ENCODE assay signal across 1 cellular context in the genomic region with DNA sequence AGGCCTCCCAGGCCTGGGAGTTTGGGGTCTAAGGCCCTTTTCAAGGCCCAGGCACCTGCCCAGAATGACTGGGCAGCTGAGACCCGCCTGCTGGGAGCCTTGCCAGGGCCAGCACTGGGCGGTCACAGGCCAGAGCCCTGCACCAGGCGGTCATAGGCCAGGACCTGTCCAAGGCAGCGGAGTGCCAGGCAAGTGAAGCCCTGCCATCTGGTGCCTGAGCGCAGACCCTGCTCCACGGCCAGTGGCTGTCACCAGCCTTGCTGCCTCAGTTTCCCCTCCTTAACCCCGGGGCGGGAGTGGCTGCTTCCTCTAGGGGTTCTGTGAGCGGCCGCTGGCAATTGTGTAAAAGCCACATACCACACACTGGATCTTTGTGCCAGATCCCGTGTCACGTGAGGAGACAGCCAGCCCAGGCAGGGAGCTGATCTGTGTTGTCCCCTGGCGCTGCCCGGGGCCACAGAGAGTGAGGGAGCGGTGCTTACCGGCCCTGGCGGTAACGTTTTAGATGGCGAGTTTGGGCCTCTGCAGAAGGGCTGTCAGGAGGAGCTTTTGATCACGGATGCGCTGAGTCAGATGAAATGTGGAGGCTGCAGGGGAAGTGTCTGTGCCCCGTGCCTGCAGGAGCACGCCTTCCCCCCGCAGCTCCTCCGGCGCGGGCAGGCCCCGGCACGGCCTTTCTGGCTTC.
TF ChIP-seq lines count a peak whose summit lies in the region.

No MANE protein-coding gene starts in this region.

TF ChIP-seq in HepG2, 621 proteins besides CTCF, POLR2A, EP300 and RAD21 (continued from another document):
- TF ChIP-seq PAF1 (CRISPR knock-in tag; IDR thresholded peaks at IDR 0.05) (no peak), ZNF619 (CRISPR knock-in tag; IDR thresholded peaks at IDR 0.05) (no peak), ZNF597 (CRISPR knock-in tag; IDR thresholded peaks at IDR 0.05) (no peak), SOX13 (IDR thresholded peaks at IDR 0.05) (peak; percentile 36; the same call in 1 of the 2 replicates), SOX13 (CRISPR knock-in tag; conservative IDR thresholded peaks at IDR 0.05 in 1 of 2, IDR thresholded peaks at IDR 0.05 in 1 of 2) (peak in 1 of 2 experiments; percentile 44; a peak in 2 of 4 replicates), ATF7-NPFF (CRISPR knock-in tag; IDR thresholded peaks at IDR 0.05; ENCODE audit: low read depth) (no peak), SALL1 (CRISPR knock-in tag; IDR thresholded peaks at IDR 0.05) (no peak), ZNF607 (CRISPR knock-in tag; IDR thresholded peaks at IDR 0.05; ENCODE audit: borderline replicate concordance) (no peak; the same call in 1 of the 2 replicates), PRDM4 (CRISPR knock-in tag; IDR thresholded peaks at IDR 0.05; ENCODE audit: borderline replicate concordance) (no peak), CC2D1A (CRISPR knock-in tag; IDR thresholded peaks at IDR 0.05) (no peak), HDAC1 (CRISPR knock-in tag; IDR thresholded peaks at IDR 0.05) (no peak), ZNF614 (CRISPR knock-in tag; IDR thresholded peaks at IDR 0.05; ENCODE audit: borderline replicate concordance) (no peak), ZKSCAN5 (CRISPR knock-in tag; IDR thresholded peaks at IDR 0.05) (no peak), BRD4 (CRISPR knock-in tag; IDR thresholded peaks at IDR 0.05) (no peak; the same call in 1 of the 2 replicates), ZSCAN5A (CRISPR knock-in tag; IDR thresholded peaks at IDR 0.05; ENCODE audit: borderline replicate concordance) (no peak), RARG (CRISPR knock-in tag; IDR thresholded peaks at IDR 0.05; ENCODE audit: low read depth) (no peak), ZNF34 (CRISPR knock-in tag; IDR thresholded peaks at IDR 0.05; ENCODE audit: borderline replicate concordance) (no peak), ZBTB10 (CRISPR knock-in tag; IDR thresholded peaks at IDR 0.05; ENCODE audit: borderline replicate concordance) (0 out of 2 replicates have a peak, but pooled peaks have one; percentile 2), ZNF780A (CRISPR knock-in tag; IDR thresholded peaks at IDR 0.05) (no peak), ZNF766 (CRISPR knock-in tag; IDR thresholded peaks at IDR 0.05; ENCODE audit: borderline replicate concordance) (no peak), ZNF574 (CRISPR knock-in tag; IDR thresholded peaks at IDR 0.05) (no peak), ZNF33B (CRISPR knock-in tag; IDR thresholded peaks at IDR 0.05) (no peak), HNF4G (IDR thresholded peaks at IDR 0.05; ENCODE audit: borderline replicate concordance, low read depth, low read length) (no peak), HNF4G (CRISPR knock-in tag; IDR thresholded peaks at IDR 0.05; ENCODE audit: borderline replicate concordance, low read depth) (no peak), ZFP41 (CRISPR knock-in tag; IDR thresholded peaks at IDR 0.05; ENCODE audit: borderline replicate concordance) (no peak), ZNF33A (CRISPR knock-in tag; IDR thresholded peaks at IDR 0.05; ENCODE audit: borderline replicate concordance) (no peak), SMYD3 (CRISPR knock-in tag; IDR thresholded peaks at IDR 0.05) (no peak), ZNF678 (CRISPR knock-in tag; IDR thresholded peaks at IDR 0.05) (no peak), ZNF124 (CRISPR knock-in tag; IDR thresholded peaks at IDR 0.05) (no peak), MATR3 (CRISPR knock-in tag; IDR thresholded peaks at IDR 0.05) (no peak), ETV5 (CRISPR knock-in tag; IDR thresholded peaks at IDR 0.05; ENCODE audit: borderline replicate concordance) (no peak), NRL (CRISPR knock-in tag; IDR thresholded peaks at IDR 0.05; ENCODE audit: borderline replicate concordance) (no peak; the same call in 1 of the 2 replicates), ZNF781 (CRISPR knock-in tag; IDR thresholded peaks at IDR 0.05; ENCODE audit: borderline replicate concordance, not compliant biosample characterization) (peak; percentile 51), SIN3B (IDR thresholded peaks at IDR 0.05; ENCODE audit: low read length) (no peak), ZSCAN12 (CRISPR knock-in tag; IDR thresholded peaks at IDR 0.05) (no peak), NCOA2 (CRISPR knock-in tag; IDR thresholded peaks at IDR 0.05) (no peak)
- TF ChIP-seq, protein P1, sequence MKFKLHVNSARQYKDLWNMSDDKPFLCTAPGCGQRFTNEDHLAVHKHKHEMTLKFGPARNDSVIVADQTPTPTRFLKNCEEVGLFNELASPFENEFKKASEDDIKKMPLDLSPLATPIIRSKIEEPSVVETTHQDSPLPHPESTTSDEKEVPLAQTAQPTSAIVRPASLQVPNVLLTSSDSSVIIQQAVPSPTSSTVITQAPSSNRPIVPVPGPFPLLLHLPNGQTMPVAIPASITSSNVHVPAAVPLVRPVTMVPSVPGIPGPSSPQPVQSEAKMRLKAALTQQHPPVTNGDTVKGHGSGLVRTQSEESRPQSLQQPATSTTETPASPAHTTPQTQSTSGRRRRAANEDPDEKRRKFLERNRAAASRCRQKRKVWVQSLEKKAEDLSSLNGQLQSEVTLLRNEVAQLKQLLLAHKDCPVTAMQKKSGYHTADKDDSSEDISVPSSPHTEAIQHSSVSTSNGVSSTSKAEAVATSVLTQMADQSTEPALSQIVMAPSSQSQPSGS (CRISPR knock-in tag; IDR thresholded peaks at IDR 0.05): no peak
- TF ChIP-seq, protein P2, sequence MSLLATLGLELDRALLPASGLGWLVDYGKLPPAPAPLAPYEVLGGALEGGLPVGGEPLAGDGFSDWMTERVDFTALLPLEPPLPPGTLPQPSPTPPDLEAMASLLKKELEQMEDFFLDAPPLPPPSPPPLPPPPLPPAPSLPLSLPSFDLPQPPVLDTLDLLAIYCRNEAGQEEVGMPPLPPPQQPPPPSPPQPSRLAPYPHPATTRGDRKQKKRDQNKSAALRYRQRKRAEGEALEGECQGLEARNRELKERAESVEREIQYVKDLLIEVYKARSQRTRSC (CRISPR knock-in tag; IDR thresholded peaks at IDR 0.05; ENCODE audit: low read depth): no peak; the same call in 1 of the 2 replicates
- TF ChIP-seq, protein P3, sequence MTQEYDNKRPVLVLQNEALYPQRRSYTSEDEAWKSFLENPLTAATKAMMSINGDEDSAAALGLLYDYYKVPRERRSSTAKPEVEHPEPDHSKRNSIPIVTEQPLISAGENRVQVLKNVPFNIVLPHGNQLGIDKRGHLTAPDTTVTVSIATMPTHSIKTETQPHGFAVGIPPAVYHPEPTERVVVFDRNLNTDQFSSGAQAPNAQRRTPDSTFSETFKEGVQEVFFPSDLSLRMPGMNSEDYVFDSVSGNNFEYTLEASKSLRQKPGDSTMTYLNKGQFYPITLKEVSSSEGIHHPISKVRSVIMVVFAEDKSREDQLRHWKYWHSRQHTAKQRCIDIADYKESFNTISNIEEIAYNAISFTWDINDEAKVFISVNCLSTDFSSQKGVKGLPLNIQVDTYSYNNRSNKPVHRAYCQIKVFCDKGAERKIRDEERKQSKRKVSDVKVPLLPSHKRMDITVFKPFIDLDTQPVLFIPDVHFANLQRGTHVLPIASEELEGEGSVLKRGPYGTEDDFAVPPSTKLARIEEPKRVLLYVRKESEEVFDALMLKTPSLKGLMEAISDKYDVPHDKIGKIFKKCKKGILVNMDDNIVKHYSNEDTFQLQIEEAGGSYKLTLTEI (CRISPR knock-in tag; conservative IDR thresholded peaks at IDR 0.05): no peak
- TF ChIP-seq, protein P4, sequence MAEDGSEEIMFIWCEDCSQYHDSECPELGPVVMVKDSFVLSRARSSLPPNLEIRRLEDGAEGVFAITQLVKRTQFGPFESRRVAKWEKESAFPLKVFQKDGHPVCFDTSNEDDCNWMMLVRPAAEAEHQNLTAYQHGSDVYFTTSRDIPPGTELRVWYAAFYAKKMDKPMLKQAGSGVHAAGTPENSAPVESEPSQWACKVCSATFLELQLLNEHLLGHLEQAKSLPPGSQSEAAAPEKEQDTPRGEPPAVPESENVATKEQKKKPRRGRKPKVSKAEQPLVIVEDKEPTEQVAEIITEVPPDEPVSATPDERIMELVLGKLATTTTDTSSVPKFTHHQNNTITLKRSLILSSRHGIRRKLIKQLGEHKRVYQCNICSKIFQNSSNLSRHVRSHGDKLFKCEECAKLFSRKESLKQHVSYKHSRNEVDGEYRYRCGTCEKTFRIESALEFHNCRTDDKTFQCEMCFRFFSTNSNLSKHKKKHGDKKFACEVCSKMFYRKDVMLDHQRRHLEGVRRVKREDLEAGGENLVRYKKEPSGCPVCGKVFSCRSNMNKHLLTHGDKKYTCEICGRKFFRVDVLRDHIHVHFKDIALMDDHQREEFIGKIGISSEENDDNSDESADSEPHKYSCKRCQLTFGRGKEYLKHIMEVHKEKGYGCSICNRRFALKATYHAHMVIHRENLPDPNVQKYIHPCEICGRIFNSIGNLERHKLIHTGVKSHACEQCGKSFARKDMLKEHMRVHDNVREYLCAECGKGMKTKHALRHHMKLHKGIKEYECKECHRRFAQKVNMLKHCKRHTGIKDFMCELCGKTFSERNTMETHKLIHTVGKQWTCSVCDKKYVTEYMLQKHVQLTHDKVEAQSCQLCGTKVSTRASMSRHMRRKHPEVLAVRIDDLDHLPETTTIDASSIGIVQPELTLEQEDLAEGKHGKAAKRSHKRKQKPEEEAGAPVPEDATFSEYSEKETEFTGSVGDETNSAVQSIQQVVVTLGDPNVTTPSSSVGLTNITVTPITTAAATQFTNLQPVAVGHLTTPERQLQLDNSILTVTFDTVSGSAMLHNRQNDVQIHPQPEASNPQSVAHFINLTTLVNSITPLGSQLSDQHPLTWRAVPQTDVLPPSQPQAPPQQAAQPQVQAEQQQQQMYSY (CRISPR knock-in tag; IDR thresholded peaks at IDR 0.05): no peak
